Comparison of ENCODE assay signal across 1 cellular context in the genomic region with DNA sequence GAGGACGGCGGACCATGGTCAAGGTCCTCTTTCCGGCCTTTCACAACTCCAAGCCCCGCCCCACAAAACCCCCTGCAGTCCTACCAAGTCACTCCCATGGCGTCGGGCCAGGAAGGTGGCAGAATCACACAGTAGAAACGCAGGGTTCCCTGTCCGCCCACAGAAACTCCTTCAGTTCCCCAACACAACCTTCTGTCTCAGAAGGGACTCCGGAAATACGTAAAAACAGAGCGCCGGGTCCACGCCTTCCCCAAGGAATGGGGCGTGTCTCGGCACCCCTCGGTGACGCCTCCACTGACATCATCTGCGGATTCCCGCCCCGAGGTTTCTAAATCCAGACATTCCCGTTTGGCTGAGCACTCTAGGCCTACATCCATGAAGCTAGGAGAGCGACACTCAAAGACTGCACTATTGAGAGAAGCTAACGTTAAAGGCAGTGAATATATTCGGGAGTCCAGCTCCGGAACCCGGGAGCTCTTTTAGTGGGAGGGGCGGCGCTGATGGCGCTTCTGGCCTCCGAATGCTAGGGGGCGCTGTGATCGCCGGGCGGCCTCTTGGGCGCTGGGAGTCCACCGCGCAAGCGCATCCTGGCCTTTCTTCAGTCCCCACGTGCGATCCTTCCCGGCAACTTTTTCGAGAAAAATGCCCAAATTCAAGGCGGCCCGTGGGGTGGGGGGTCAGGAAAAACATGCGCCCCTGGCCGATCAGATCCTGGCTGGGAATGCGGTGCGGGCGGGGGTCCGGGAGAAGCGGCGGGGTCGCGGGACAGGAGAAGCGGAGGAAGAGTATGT.
TF ChIP-seq lines count a peak whose summit lies in the region.

A gene with protein sequence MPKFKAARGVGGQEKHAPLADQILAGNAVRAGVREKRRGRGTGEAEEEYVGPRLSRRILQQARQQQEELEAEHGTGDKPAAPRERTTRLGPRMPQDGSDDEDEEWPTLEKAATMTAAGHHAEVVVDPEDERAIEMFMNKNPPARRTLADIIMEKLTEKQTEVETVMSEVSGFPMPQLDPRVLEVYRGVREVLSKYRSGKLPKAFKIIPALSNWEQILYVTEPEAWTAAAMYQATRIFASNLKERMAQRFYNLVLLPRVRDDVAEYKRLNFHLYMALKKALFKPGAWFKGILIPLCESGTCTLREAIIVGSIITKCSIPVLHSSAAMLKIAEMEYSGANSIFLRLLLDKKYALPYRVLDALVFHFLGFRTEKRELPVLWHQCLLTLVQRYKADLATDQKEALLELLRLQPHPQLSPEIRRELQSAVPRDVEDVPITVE (plus strand): TSS at position 579 of the 791 bp plus-strand sequence. CDS start 64 bp downstream, at position 643.
A gene with protein sequence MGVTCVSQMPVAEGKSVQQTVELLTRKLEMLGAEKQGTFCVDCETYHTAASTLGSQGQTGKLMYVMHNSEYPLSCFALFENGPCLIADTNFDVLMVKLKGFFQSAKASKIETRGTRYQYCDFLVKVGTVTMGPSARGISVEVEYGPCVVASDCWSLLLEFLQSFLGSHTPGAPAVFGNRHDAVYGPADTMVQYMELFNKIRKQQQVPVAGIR (minus strand): TSS at position 219 of the 791 bp plus-strand sequence. CDS start 121 bp downstream, at position 98.

TF ChIP-seq in H1, 55 proteins besides CTCF, POLR2A, EP300 and RAD21 (continued from another document):
- TF ChIP-seq KDM4A (IDR thresholded peaks at IDR 0.05; ENCODE audit: low read depth, low read length, severe bottlenecking) = peak; percentile 99
- TF ChIP-seq GABPA (IDR thresholded peaks at IDR 0.05; ENCODE audit: borderline replicate concordance, insufficient read depth, low read length) = peak; percentile 73; the same call in 1 of the 2 replicates
